Comparison of ENCODE assay signal across 1 cellular context in the genomic region with DNA sequence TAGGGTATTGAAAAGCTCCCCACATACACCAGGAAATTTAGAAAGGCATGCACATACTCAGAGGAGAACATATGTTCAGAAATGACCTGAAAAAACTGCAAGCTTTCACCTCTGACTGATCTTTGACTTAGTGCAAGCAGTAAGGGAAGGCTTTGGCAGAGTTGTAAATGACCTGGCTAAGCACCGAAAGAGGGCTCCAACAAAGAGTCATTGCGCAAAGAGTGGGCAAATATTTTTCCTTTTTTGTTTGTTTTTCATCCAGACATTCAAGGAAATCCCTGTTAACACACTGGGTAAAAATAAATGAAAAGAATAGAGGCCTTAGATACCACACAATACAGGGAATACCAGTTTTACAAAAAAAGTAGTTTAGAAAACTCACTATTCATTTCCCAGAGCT.
A peak's percentile ranks its signal among the peaks of the same experiment; 100 is the strongest.
TF ChIP-seq lines count a peak whose summit lies in the region.

No MANE protein-coding gene starts in this region.

TF ChIP-seq in HepG2, 621 proteins besides CTCF, POLR2A, EP300 and RAD21 (continued from another document and continues in another):
- TF ChIP-seq, protein P1, sequence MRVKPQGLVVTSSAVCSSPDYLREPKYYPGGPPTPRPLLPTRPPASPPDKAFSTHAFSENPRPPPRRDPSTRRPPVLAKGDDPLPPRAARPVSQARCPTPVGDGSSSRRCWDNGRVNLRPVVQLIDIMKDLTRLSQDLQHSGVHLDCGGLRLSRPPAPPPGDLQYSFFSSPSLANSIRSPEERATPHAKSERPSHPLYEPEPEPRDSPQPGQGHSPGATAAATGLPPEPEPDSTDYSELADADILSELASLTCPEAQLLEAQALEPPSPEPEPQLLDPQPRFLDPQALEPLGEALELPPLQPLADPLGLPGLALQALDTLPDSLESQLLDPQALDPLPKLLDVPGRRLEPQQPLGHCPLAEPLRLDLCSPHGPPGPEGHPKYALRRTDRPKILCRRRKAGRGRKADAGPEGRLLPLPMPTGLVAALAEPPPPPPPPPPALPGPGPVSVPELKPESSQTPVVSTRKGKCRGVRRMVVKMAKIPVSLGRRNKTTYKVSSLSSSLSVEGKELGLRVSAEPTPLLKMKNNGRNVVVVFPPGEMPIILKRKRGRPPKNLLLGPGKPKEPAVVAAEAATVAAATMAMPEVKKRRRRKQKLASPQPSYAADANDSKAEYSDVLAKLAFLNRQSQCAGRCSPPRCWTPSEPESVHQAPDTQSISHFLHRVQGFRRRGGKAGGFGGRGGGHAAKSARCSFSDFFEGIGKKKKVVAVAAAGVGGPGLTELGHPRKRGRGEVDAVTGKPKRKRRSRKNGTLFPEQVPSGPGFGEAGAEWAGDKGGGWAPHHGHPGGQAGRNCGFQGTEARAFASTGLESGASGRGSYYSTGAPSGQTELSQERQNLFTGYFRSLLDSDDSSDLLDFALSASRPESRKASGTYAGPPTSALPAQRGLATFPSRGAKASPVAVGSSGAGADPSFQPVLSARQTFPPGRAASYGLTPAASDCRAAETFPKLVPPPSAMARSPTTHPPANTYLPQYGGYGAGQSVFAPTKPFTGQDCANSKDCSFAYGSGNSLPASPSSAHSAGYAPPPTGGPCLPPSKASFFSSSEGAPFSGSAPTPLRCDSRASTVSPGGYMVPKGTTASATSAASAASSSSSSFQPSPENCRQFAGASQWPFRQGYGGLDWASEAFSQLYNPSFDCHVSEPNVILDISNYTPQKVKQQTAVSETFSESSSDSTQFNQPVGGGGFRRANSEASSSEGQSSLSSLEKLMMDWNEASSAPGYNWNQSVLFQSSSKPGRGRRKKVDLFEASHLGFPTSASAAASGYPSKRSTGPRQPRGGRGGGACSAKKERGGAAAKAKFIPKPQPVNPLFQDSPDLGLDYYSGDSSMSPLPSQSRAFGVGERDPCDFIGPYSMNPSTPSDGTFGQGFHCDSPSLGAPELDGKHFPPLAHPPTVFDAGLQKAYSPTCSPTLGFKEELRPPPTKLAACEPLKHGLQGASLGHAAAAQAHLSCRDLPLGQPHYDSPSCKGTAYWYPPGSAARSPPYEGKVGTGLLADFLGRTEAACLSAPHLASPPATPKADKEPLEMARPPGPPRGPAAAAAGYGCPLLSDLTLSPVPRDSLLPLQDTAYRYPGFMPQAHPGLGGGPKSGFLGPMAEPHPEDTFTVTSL (CRISPR knock-in tag; IDR thresholded peaks at IDR 0.05; ENCODE audit: borderline replicate concordance), result peak; percentile 88
- TF ChIP-seq ZNF350 (CRISPR knock-in tag; IDR thresholded peaks at IDR 0.05; ENCODE audit: borderline replicate concordance, low read depth) (no peak), HNRNPL (IDR thresholded peaks at IDR 0.05; ENCODE audit: low read depth, low read length) (no peak), ZNF335 (CRISPR knock-in tag; IDR thresholded peaks at IDR 0.05) (no peak), MATR3 (CRISPR knock-in tag; IDR thresholded peaks at IDR 0.05) (no peak), HNRNPH1 (optimal IDR thresholded peaks at IDR 0.05; ENCODE audit: low read depth, low read length) (no peak), SRF (IDR thresholded peaks at IDR 0.05; ENCODE audit: low read depth, low read length) (no peak), GZF1 (CRISPR knock-in tag; IDR thresholded peaks at IDR 0.05) (no peak), JUN (CRISPR knock-in tag; IDR thresholded peaks at IDR 0.05) (no peak), EED (CRISPR knock-in tag; IDR thresholded peaks at IDR 0.05) (no peak), ONECUT2 (CRISPR knock-in tag; IDR thresholded peaks at IDR 0.05) (no peak), DNMT3B (CRISPR knock-in tag; conservative IDR thresholded peaks at IDR 0.05) (no peak), ISX (CRISPR knock-in tag; conservative IDR thresholded peaks at IDR 0.05) (no peak), IRF2 (CRISPR knock-in tag; IDR thresholded peaks at IDR 0.05) (peak; percentile 70), CREB1 (IDR thresholded peaks at IDR 0.05) (no peak), CREB1 (CRISPR knock-in tag; IDR thresholded peaks at IDR 0.05) (no peak), ZNF83 (CRISPR knock-in tag; IDR thresholded peaks at IDR 0.05; ENCODE audit: borderline replicate concordance) (no peak), FOXM1 (CRISPR knock-in tag; IDR thresholded peaks at IDR 0.05) (no peak), ZMYM4 (CRISPR knock-in tag; IDR thresholded peaks at IDR 0.05) (peak; percentile 64), ZBTB8A (CRISPR knock-in tag; IDR thresholded peaks at IDR 0.05; ENCODE audit: borderline replicate concordance, low read depth) (no peak), PHF20 (CRISPR knock-in tag; IDR thresholded peaks at IDR 0.05) (no peak), ZFP90 (CRISPR knock-in tag; IDR thresholded peaks at IDR 0.05; ENCODE audit: borderline replicate concordance) (no peak), FOXO1 (CRISPR knock-in tag; IDR thresholded peaks at IDR 0.05) (peak; percentile 50; the same call in 1 of the 2 replicates), NONO (IDR thresholded peaks at IDR 0.05) (no peak), NONO (CRISPR knock-in tag; conservative IDR thresholded peaks at IDR 0.05) (no peak), PHF21A (CRISPR knock-in tag; IDR thresholded peaks at IDR 0.05) (peak; percentile 34; the same call in 1 of the 2 replicates), FLYWCH1 (CRISPR knock-in tag; IDR thresholded peaks at IDR 0.05) (no peak), ATF1 (CRISPR knock-in tag; IDR thresholded peaks at IDR 0.05) (no peak), MXI1 (IDR thresholded peaks at IDR 0.05; ENCODE audit: borderline replicate concordance, low read depth, low read length) (no peak), ZNF567 (CRISPR knock-in tag; IDR thresholded peaks at IDR 0.05; ENCODE audit: borderline replicate concordance) (no peak), TBP (CRISPR knock-in tag; IDR thresholded peaks at IDR 0.05) (no peak), CHD4 (IDR thresholded peaks at IDR 0.05; ENCODE audit: borderline replicate concordance, low read length) (no peak), KDM1A (CRISPR knock-in tag; IDR thresholded peaks at IDR 0.05) (no peak), SNRNP70 (IDR thresholded peaks at IDR 0.05; ENCODE audit: low read depth, low read length) (no peak), MIER2 (CRISPR knock-in tag; IDR thresholded peaks at IDR 0.05) (no peak), ZNF772 (CRISPR knock-in tag; IDR thresholded peaks at IDR 0.05) (no peak)
- TF ChIP-seq, protein P2, sequence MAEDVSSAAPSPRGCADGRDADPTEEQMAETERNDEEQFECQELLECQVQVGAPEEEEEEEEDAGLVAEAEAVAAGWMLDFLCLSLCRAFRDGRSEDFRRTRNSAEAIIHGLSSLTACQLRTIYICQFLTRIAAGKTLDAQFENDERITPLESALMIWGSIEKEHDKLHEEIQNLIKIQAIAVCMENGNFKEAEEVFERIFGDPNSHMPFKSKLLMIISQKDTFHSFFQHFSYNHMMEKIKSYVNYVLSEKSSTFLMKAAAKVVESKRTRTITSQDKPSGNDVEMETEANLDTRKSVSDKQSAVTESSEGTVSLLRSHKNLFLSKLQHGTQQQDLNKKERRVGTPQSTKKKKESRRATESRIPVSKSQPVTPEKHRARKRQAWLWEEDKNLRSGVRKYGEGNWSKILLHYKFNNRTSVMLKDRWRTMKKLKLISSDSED (CRISPR knock-in tag; IDR thresholded peaks at IDR 0.05), result no peak
- TF ChIP-seq, protein P3, sequence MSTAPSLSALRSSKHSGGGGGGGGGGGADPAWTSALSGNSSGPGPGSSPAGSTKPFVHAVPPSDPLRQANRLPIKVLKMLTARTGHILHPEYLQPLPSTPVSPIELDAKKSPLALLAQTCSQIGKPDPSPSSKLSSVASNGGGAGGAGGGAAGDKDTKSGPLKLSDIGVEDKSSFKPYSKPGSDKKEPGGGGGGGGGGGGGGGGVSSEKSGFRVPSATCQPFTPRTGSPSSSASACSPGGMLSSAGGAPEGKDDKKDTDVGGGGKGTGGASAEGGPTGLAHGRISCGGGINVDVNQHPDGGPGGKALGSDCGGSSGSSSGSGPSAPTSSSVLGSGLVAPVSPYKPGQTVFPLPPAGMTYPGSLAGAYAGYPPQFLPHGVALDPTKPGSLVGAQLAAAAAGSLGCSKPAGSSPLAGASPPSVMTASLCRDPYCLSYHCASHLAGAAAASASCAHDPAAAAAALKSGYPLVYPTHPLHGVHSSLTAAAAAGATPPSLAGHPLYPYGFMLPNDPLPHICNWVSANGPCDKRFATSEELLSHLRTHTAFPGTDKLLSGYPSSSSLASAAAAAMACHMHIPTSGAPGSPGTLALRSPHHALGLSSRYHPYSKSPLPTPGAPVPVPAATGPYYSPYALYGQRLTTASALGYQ (CRISPR knock-in tag; IDR thresholded peaks at IDR 0.05), result no peak
- TF ChIP-seq, protein P4, sequence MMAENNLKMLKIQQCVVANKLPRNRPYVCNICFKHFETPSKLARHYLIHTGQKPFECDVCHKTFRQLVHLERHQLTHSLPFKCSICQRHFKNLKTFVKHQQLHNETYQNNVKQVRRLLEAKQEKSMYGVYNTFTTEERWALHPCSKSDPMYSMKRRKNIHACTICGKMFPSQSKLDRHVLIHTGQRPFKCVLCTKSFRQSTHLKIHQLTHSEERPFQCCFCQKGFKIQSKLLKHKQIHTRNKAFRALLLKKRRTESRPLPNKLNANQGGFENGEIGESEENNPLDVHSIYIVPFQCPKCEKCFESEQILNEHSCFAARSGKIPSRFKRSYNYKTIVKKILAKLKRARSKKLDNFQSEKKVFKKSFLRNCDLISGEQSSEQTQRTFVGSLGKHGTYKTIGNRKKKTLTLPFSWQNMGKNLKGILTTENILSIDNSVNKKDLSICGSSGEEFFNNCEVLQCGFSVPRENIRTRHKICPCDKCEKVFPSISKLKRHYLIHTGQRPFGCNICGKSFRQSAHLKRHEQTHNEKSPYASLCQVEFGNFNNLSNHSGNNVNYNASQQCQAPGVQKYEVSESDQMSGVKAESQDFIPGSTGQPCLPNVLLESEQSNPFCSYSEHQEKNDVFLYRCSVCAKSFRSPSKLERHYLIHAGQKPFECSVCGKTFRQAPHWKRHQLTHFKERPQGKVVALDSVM (CRISPR knock-in tag; IDR thresholded peaks at IDR 0.05), result no peak
- TF ChIP-seq, protein P5, sequence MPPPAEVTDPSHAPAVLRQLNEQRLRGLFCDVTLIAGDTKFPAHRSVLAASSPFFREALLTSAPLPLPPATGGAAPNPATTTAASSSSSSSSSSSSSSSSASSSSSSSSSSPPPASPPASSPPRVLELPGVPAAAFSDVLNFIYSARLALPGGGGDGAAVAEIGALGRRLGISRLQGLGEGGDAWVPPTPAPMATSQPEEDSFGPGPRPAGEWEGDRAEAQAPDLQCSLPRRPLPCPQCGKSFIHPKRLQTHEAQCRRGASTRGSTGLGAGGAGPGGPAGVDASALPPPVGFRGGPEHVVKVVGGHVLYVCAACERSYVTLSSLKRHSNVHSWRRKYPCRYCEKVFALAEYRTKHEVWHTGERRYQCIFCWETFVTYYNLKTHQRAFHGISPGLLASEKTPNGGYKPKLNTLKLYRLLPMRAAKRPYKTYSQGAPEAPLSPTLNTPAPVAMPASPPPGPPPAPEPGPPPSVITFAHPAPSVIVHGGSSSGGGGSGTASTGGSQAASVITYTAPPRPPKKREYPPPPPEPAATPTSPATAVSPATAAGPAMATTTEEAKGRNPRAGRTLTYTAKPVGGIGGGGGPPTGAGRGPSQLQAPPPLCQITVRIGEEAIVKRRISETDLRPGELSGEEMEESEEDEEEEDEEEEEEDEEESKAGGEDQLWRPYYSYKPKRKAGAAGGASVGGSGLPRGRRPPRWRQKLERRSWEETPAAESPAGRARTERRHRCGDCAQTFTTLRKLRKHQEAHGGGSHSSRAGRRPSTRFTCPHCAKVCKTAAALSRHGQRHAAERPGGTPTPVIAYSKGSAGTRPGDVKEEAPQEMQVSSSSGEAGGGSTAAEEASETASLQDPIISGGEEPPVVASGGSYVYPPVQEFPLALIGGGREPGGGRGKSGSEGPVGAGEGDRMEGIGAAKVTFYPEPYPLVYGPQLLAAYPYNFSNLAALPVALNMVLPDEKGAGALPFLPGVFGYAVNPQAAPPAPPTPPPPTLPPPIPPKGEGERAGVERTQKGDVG (CRISPR knock-in tag; IDR thresholded peaks at IDR 0.05; ENCODE audit: borderline replicate concordance), result no peak
- TF ChIP-seq, protein P6, sequence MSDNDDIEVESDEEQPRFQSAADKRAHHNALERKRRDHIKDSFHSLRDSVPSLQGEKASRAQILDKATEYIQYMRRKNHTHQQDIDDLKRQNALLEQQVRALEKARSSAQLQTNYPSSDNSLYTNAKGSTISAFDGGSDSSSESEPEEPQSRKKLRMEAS (IDR thresholded peaks at IDR 0.05), result no peak
- TF ChIP-seq, protein P7, sequence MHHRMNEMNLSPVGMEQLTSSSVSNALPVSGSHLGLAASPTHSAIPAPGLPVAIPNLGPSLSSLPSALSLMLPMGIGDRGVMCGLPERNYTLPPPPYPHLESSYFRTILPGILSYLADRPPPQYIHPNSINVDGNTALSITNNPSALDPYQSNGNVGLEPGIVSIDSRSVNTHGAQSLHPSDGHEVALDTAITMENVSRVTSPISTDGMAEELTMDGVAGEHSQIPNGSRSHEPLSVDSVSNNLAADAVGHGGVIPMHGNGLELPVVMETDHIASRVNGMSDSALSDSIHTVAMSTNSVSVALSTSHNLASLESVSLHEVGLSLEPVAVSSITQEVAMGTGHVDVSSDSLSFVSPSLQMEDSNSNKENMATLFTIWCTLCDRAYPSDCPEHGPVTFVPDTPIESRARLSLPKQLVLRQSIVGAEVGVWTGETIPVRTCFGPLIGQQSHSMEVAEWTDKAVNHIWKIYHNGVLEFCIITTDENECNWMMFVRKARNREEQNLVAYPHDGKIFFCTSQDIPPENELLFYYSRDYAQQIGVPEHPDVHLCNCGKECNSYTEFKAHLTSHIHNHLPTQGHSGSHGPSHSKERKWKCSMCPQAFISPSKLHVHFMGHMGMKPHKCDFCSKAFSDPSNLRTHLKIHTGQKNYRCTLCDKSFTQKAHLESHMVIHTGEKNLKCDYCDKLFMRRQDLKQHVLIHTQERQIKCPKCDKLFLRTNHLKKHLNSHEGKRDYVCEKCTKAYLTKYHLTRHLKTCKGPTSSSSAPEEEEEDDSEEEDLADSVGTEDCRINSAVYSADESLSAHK (CRISPR knock-in tag; IDR thresholded peaks at IDR 0.05; ENCODE audit: borderline replicate concordance), result no peak
- TF ChIP-seq, protein P8, sequence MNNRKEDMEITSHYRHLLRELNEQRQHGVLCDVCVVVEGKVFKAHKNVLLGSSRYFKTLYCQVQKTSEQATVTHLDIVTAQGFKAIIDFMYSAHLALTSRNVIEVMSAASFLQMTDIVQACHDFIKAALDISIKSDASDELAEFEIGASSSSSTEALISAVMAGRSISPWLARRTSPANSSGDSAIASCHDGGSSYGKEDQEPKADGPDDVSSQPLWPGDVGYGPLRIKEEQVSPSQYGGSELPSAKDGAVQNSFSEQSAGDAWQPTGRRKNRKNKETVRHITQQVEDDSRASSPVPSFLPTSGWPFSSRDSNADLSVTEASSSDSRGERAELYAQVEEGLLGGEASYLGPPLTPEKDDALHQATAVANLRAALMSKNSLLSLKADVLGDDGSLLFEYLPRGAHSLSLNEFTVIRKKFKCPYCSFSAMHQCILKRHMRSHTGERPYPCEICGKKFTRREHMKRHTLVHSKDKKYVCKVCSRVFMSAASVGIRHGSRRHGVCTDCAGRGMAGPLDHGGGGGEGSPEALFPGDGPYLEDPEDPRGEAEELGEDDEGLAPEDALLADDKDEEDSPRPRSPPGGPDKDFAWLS (CRISPR knock-in tag; IDR thresholded peaks at IDR 0.05; ENCODE audit: borderline replicate concordance), result no peak
- TF ChIP-seq, protein P9, sequence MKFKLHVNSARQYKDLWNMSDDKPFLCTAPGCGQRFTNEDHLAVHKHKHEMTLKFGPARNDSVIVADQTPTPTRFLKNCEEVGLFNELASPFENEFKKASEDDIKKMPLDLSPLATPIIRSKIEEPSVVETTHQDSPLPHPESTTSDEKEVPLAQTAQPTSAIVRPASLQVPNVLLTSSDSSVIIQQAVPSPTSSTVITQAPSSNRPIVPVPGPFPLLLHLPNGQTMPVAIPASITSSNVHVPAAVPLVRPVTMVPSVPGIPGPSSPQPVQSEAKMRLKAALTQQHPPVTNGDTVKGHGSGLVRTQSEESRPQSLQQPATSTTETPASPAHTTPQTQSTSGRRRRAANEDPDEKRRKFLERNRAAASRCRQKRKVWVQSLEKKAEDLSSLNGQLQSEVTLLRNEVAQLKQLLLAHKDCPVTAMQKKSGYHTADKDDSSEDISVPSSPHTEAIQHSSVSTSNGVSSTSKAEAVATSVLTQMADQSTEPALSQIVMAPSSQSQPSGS (CRISPR knock-in tag; IDR thresholded peaks at IDR 0.05), result 0 out of 2 replicates have a peak, but pooled peaks have one; percentile 15
